Comparison of ENCODE assay signal across 8 cellular contexts in genomic region chr10:34637419-34637911, GRCh38.
DNase-seq lines count a peak whose midpoint lies in the region; ATAC-seq and TF ChIP-seq lines count a peak whose summit lies in the region.

No MANE protein-coding gene starts in this region.

- H3K9me2 ChIP-seq in PC-3 (replicated peaks; ENCODE audit: low read length), result no peaks in the 10 kb centered on the region

- intact Hi-C loops in PC-3 (cut with micrococcal nuclease) (loop anchor here (5.0 to 10.0 kb wide), 3 partner anchors 155 to 450 kb away; no protein-coding TSS in a partner anchor), posterior vena cava (cut with DNase I) (loop anchor here in 1 of 2 donors (5.0 kb wide), 2 partner anchors 1300 to 1440 kb away; no protein-coding TSS in a partner anchor), uterus (cut with DNase I; ENCODE audit: low total_unique reads) (loop anchor here (10.0 kb wide), 1 partner anchor 1443 kb away; no protein-coding TSS in a partner anchor)

- H3K9ac ChIP-seq in PC-3 (ENCODE audit: low read length), result 0 out of 2 replicates have a peak overlapping the region, but pooled peaks have one; percentile 0

- ATAC-seq in GM19463 (IDR thresholded peaks at IDR 0.05; ENCODE audit: unreplicated experiment), result peak; percentile 78
- peak; percentile 77 for ATAC-seq in HG03521 (IDR thresholded peaks at IDR 0.05; ENCODE audit: unreplicated experiment)
- peak; percentile 48 for ATAC-seq in PC-3
- peak; percentile 61 for ATAC-seq in activated T-helper 17 cell treated with anti-CD3 and anti-CD28 coated beads, Interleukin-2, amount 50 U/mL, for 72 hours (replicated peaks)

- peak; percentile 100 for TF ChIP-seq CTCF in PC-3 (conservative IDR thresholded peaks at IDR 0.05; ENCODE audit: low read depth, low read length)
- TF ChIP-seq CTCF in uterus (IDR thresholded peaks at IDR 0.05), result peak; percentile 80 to 95 (median 86)

- H3K4me3 ChIP-seq in PC-3 (ENCODE audit: low read length), result no peak overlapping the region
- H3K4me3 ChIP-seq in uterus, result no peak overlapping the region

- H3K9me3 ChIP-seq in PC-3 (ENCODE audit: low read length) (no peaks in the 10 kb centered on the region), uterus (no peaks in the 10 kb centered on the region)

- BruUV-seq in PC-3 (replicated peaks; lab: Mats Ljungman, UMichigan), result no TSS peak

- no peaks in the 10 kb centered on the region for H3F3A ChIP-seq in PC-3 (ENCODE audit: low read length, unreplicated experiment)

- H3K4me1 ChIP-seq in PC-3 (ENCODE audit: insufficient read depth, low read length), result peaks cover 18% of the 10 kb centered on the region
- peaks cover 0 to 12% of the 10 kb centered on the region in 2 donors for H3K4me1 ChIP-seq in uterus

- CTCF ChIA-PET in PC-3 (lab: Charles Lee), result interaction anchor here (0.5 to 1.8 kb wide), 8 partner anchors 57 to 1303 kb away, joined by 3 to 19 read pairs (median 7); partner anchors contain the start of gene NRP1

- H3K27ac ChIP-seq in PC-3 (ENCODE audit: low read length) (no peak overlapping the region), uterus (no peak overlapping the region)

- POLR2A ChIA-PET in PC-3 (lab: Charles Lee; ENCODE audit: unreplicated experiment), result no interaction called here

- H3K9me3 Mint-ChIP-seq in activated T-helper 17 cell treated with anti-CD3 and anti-CD28 coated beads, Interleukin-2, amount 50 U/mL, for 72 hours, result no peaks in the 10 kb centered on the region

- H3K27me3 ChIP-seq in PC-3 (ENCODE audit: low read length) (no peaks in the 10 kb centered on the region), uterus (no peaks in the 10 kb centered on the region)

- peaks cover 5% of the 10 kb centered on the region for H3K4me1 Mint-ChIP-seq in activated T-helper 17 cell treated with anti-CD3 and anti-CD28 coated beads, Interleukin-2, amount 50 U/mL, for 72 hours

- H3K36me3 ChIP-seq in PC-3 (ENCODE audit: low read depth, low read length) (no peaks in the 10 kb centered on the region), uterus (no peaks in the 10 kb centered on the region)

- H4K20me1 ChIP-seq in PC-3 (ENCODE audit: low read length), result no peaks in the 10 kb centered on the region

- H3K79me2 ChIP-seq in PC-3 (ENCODE audit: low read length), result peaks cover 43% of the 10 kb centered on the region

- H3K27ac Mint-ChIP-seq in activated T-helper 17 cell treated with anti-CD3 and anti-CD28 coated beads, Interleukin-2, amount 50 U/mL, for 72 hours, result no peak overlapping the region

- DNase-seq in DMS153 treated with DMSO at 0.1 percent for 48 hours (lab: John Stamatoyannopoulos, UW; ENCODE audit: unreplicated experiment) (peak; percentile 3), PC-3 (peak; percentile 91), globus pallidus (ENCODE audit: low spot score) (peak; percentile 50), posterior vena cava (ENCODE audit: low spot score) (peak; percentile 86), uterus (peak; percentile 57 to 61)

- H3K4me3 Mint-ChIP-seq in activated T-helper 17 cell treated with anti-CD3 and anti-CD28 coated beads, Interleukin-2, amount 50 U/mL, for 72 hours, result no peak overlapping the region

- H3K4me2 ChIP-seq in PC-3 (ENCODE audit: low read length), result peak overlapping the region; percentile 3; the same call in 1 of the 2 replicates

- H3K36me3 Mint-ChIP-seq in activated T-helper 17 cell treated with anti-CD3 and anti-CD28 coated beads, Interleukin-2, amount 50 U/mL, for 72 hours (ENCODE audit: low read depth), result no peaks in the 10 kb centered on the region

- TF ChIP-seq POLR2A in uterus (IDR thresholded peaks at IDR 0.05), result no peak

- no peak overlapping the region for H2AFZ ChIP-seq in PC-3 (ENCODE audit: low read length)

- peaks cover 5% of the 10 kb centered on the region for H3K27me3 Mint-ChIP-seq in activated T-helper 17 cell treated with anti-CD3 and anti-CD28 coated beads, Interleukin-2, amount 50 U/mL, for 72 hours

Comparison
In these comparisons a context has a peak if more than half of its experiments do, and no peak if none do; other contexts are left out.
1. DNase-seq: peak in every context shown above with its lines; median percentile 91 in PC-3; 86 in posterior vena cava; 59 in uterus; 50 in globus pallidus; 3 in DMS153 treated with DMSO at 0.1 percent for 48 hours.